ENCODE assay signal across 1 cellular context in genomic region chr1:31762323-31762722, GRCh38.
TF ChIP-seq lines count a peak whose summit lies in the region.

No MANE protein-coding gene starts in this region.

TF ChIP-seq in SK-N-SH, 30 proteins besides CTCF, POLR2A, EP300 and RAD21 (continued from another document):
- TF ChIP-seq PBX3 (IDR thresholded peaks at IDR 0.05) = no peak
- no peak for TF ChIP-seq JUND (IDR thresholded peaks at IDR 0.05)
- no peak for TF ChIP-seq USF1 (IDR thresholded peaks at IDR 0.05; ENCODE audit: borderline replicate concordance, low read depth)
- TF ChIP-seq POLR2AphosphoS5 (IDR thresholded peaks at IDR 0.05; ENCODE audit: low read depth, low read length) = no peak
